Comparison of ENCODE assay signal across 18 cellular contexts in the genomic region with DNA sequence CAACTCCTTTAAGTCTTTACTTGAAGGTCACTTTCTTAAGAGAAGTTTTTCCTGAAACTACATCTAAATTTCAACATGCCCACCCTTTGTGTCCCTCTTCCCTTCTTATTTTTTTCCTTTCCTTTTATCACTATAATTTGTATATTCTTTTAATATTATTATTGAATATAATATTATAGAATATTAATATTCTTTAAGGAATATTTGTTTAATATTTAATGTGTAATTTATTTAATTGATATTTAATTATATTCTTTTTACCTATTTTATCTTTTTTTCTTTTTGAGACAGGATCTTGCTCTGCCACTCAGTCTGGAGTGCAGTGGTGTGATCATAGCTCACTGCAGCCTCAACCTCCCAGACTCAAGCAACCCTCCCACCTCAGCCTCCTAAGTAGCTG.
DNase-seq lines count a peak whose midpoint lies in the region; ATAC-seq, FAIRE-seq and TF ChIP-seq lines count a peak whose summit lies in the region.
"Had no signal": no experiment of that assay in that cellular context is flagged by ENCODE, and none has a peak within 500 bp of the region (broad histone marks: within the 10 kb centered on the region; RNA-seq: fewer than 3 reads in every experiment).

No MANE protein-coding gene starts in this region.

- H3K9me3 Mint-ChIP-seq in WTC11 (peaks cover 18% of the 10 kb centered on the region), osteocyte (ENCODE audit: unreplicated experiment) (peaks cover 8% of the 10 kb centered on the region)
- H3K9me3 Mint-ChIP-seq: HFFc6 had no signal

- FAIRE-seq in G401.6 (lab: Jason Lieb, UNC) (peak; percentile 64), kidney (lab: Jason Lieb, UNC) (peak; percentile 55)
- FAIRE-seq: GM12892, H54 had no signal

- H3K4me1 Mint-ChIP-seq in WTC11: peaks cover 14% of the 10 kb centered on the region
- peaks cover 7% of the 10 kb centered on the region for H3K4me1 Mint-ChIP-seq in osteocyte (ENCODE audit: unreplicated experiment)

- DNase-seq in WTC11 (ENCODE audit: low spot score) (no peak), kidney (no peak), SJCRH30 (no peak), osteocyte (ENCODE audit: extremely low spot score, unreplicated experiment) (no peak), smooth muscle cell (lab: John Stamatoyannopoulos, UW; ENCODE audit: unreplicated experiment) (no peak)
- DNase-seq: 8988T; C1 segment of cervical spinal cord; Calu3; CD4-positive, alpha-beta memory T cell; COR-L47; DMS53; DMS79 treated with DMSO at 0.1 percent for 48 hours; GOT3; HFFc6 had no signal

- CTCF ChIA-PET in WTC11 (lab: Charles Lee): no interaction called here

- POLR2A ChIA-PET in WTC11 (lab: Charles Lee): no interaction called here

- H3K79me2 ChIP-seq in smooth muscle cell (ENCODE audit: low read depth): no peaks in the 10 kb centered on the region

- no peak overlapping the region for H3K9ac ChIP-seq in kidney (ENCODE audit: low read length in 2 of 2)
- H3K9ac ChIP-seq in smooth muscle cell (ENCODE audit: low read depth): no peak overlapping the region

- H3K4me2 ChIP-seq in smooth muscle cell: no peak overlapping the region

- H3K4me3 ChIP-seq in kidney (ENCODE audit: low read length in 2 of 2) (no peak overlapping the region), SJCRH30 (no peak overlapping the region), smooth muscle cell (no peak overlapping the region)
- H3K4me3 ChIP-seq: HAP-1 had no signal

- H4K20me1 ChIP-seq in smooth muscle cell (ENCODE audit: low read depth): no peaks in the 10 kb centered on the region

- H2AFZ ChIP-seq in smooth muscle cell (ENCODE audit: low read depth): no peak overlapping the region

- TF ChIP-seq CTCF in WTC11 (IDR thresholded peaks at IDR 0.05) (no peak), kidney (IDR thresholded peaks at IDR 0.05; ENCODE audit: borderline replicate concordance, extremely low read depth, insufficient read depth) (no peak), osteocyte (IDR thresholded peaks at IDR 0.05) (no peak), smooth muscle cell (IDR thresholded peaks at IDR 0.05; ENCODE audit: borderline replicate concordance, insufficient read depth, poor library complexity, severe bottlenecking) (no peak)

- H3K36me3 ChIP-seq in kidney (ENCODE audit: control insufficient read depth in 1 of 2, insufficient read depth in 2 of 2, low read length in 2 of 2) (no peaks in the 10 kb centered on the region), SJCRH30 (no peaks in the 10 kb centered on the region), smooth muscle cell (ENCODE audit: low read depth) (no peaks in the 10 kb centered on the region)
- H3K36me3 ChIP-seq: HAP-1 had no signal

- H3K27ac Mint-ChIP-seq in WTC11: no peak overlapping the region
- H3K27ac Mint-ChIP-seq in osteocyte (ENCODE audit: unreplicated experiment): no peak overlapping the region
- H3K27ac Mint-ChIP-seq: CD4-positive, alpha-beta memory T cell; HFFc6 had no signal

- H3K4me1 ChIP-seq in kidney (ENCODE audit: control insufficient read depth in 1 of 2, insufficient read depth in 1 of 2, low read depth in 1 of 2, low read length in 2 of 2) (peaks cover 0 to 7% of the 10 kb centered on the region in 2 donors), SJCRH30 (peaks cover 41% of the 10 kb centered on the region), smooth muscle cell (ENCODE audit: low read depth) (no peaks in the 10 kb centered on the region)
- H3K4me1 ChIP-seq: HAP-1 had no signal

- H3K9me3 ChIP-seq in kidney (ENCODE audit: control insufficient read depth in 1 of 2, low read length in 2 of 2) (no peaks in the 10 kb centered on the region), SJCRH30 (replicated peaks) (no peaks in the 10 kb centered on the region), smooth muscle cell (replicated peaks; ENCODE audit: low read depth) (no peaks in the 10 kb centered on the region)
- H3K9me3 ChIP-seq: HAP-1 had no signal

- H3K27ac ChIP-seq in kidney (ENCODE audit: low read depth in 2 of 2, low read length in 2 of 2) (no peak overlapping the region), SJCRH30 (no peak overlapping the region), smooth muscle cell (ENCODE audit: low read depth) (no peak overlapping the region)

- H3F3A ChIP-seq in smooth muscle cell (ENCODE audit: low read depth): no peaks in the 10 kb centered on the region

- H3K27me3 ChIP-seq in SJCRH30: no peaks in the 10 kb centered on the region
- no peaks in the 10 kb centered on the region for H3K27me3 ChIP-seq in smooth muscle cell (ENCODE audit: low read depth)

- no peak overlapping the region for H3K4me3 Mint-ChIP-seq in WTC11
- H3K4me3 Mint-ChIP-seq in osteocyte (ENCODE audit: unreplicated experiment): no peak overlapping the region
- H3K4me3 Mint-ChIP-seq: CD4-positive, alpha-beta memory T cell; HFFc6 had no signal

- H3K36me3 Mint-ChIP-seq in WTC11 (no peaks in the 10 kb centered on the region), osteocyte (ENCODE audit: unreplicated experiment) (no peaks in the 10 kb centered on the region)
- H3K36me3 Mint-ChIP-seq: CD4-positive, alpha-beta memory T cell had no signal

- H3K27me3 Mint-ChIP-seq in WTC11 (ENCODE audit: low read depth) (no peaks in the 10 kb centered on the region), osteocyte (ENCODE audit: unreplicated experiment) (peaks cover 21% of the 10 kb centered on the region)

- intact Hi-C loops in kidney (cut with DNase I): no loop called here

- no peak for ATAC-seq in WTC11

TF ChIP-seq in WTC11, 78 proteins besides CTCF, POLR2A, EP300 and RAD21:
- no peak for TF ChIP-seq TEAD1 (CRISPR knock-in tag; IDR thresholded peaks at IDR 0.05)
- peak; percentile 99 for TF ChIP-seq HMGA2 (CRISPR knock-in tag; IDR thresholded peaks at IDR 0.05)
